ENCODE assay signal across 17 cellular contexts in genomic region chr1:29743264-29743663, GRCh38.
DNase-seq lines count a peak whose midpoint lies in the region; ATAC-seq and TF ChIP-seq lines count a peak whose summit lies in the region.
"Had no signal": no experiment of that assay in that cellular context is flagged by ENCODE, and none has a peak within 500 bp of the region (broad histone marks: within the 10 kb centered on the region; RNA-seq: fewer than 3 reads in every experiment).

No MANE protein-coding gene starts in this region.

- ATAC-seq in RWPE2 (ENCODE audit: low read depth), result no peak
- ATAC-seq: CD8-positive, alpha-beta T cell; HCT116 had no signal

- H3K27ac ChIP-seq in RWPE2 (ENCODE audit: poor library complexity, severe bottlenecking), result no peak overlapping the region
- H3K27ac ChIP-seq in A673 (ENCODE audit: low read depth, low read length, poor library complexity, severe bottlenecking), result no peak overlapping the region
- H3K27ac ChIP-seq: BLaER1, C4-2B, GM23248 had no signal

- DNase-seq in NCI-H2171 treated with DMSO at 0.1 percent for 48 hours (lab: John Stamatoyannopoulos, UW) (peak; percentile 53), NCI-H2171 (lab: John Stamatoyannopoulos, UW) (no peak), NCI-H69 (lab: John Stamatoyannopoulos, UW) (peak; percentile 19), RWPE2 (ENCODE audit: low spot score) (peak; percentile 11), posterior vena cava (ENCODE audit: low spot score) (peak; percentile 6), NCI-H1694 (lab: John Stamatoyannopoulos, UW) (no peak), A673 (ENCODE audit: low spot score) (no peak)
- DNase-seq: Caco-2; CD4-positive, CD25-positive, alpha-beta regulatory T cell; CD8-positive, alpha-beta T cell; DMS153; DND-41; GM23248; H9 had no signal

- H3K4me3 ChIP-seq in RWPE2 (ENCODE audit: severe bottlenecking) (no peak overlapping the region), A673 (ENCODE audit: low read depth, low read length, poor library complexity, severe bottlenecking) (no peak overlapping the region)
- H3K4me3 ChIP-seq: BLaER1, GM23248 had no signal

- no TSS peak for BruUV-seq in A673 (replicated peaks; lab: Mats Ljungman, UMichigan)

- H3K9me3 ChIP-seq in RWPE2 (ENCODE audit: severe bottlenecking), result no peaks in the 10 kb centered on the region
- H3K9me3 ChIP-seq in A673 (ENCODE audit: low read depth, low read length, poor library complexity, severe bottlenecking), result no peaks in the 10 kb centered on the region
- H3K9me3 ChIP-seq: BLaER1, Caco-2 had no signal

- POLR2A ChIA-PET in A673 (lab: Charles Lee; ENCODE audit: low non-redundant PET), result no interaction called here

- H3K36me3 ChIP-seq in RWPE2 (ENCODE audit: low read depth), result no peaks in the 10 kb centered on the region
- no peaks in the 10 kb centered on the region for H3K36me3 ChIP-seq in A673 (ENCODE audit: insufficient read depth, low read length, poor library complexity, severe bottlenecking)
- H3K36me3 ChIP-seq: BLaER1 had no signal

- intact Hi-C loops in posterior vena cava (cut with DNase I) (no loop called here), A673 (cut with micrococcal nuclease; ENCODE audit: unreplicated experiment) (no loop called here)

- H3K27me3 ChIP-seq in RWPE2 (ENCODE audit: insufficient read depth, poor library complexity, severe bottlenecking) (peaks cover 11% of the 10 kb centered on the region), A673 (replicated peaks; ENCODE audit: insufficient read depth, low read depth, low read length, poor library complexity) (peaks cover 31% of the 10 kb centered on the region)
- H3K27me3 ChIP-seq: BLaER1 had no signal

- CTCF ChIA-PET in A673 (lab: Charles Lee), result no interaction called here

- H3K4me1 ChIP-seq in RWPE2 (ENCODE audit: insufficient read depth, poor library complexity, severe bottlenecking), result no peaks in the 10 kb centered on the region
- H3K4me1 ChIP-seq in A673 (ENCODE audit: insufficient read depth, low read length, poor library complexity, severe bottlenecking), result no peaks in the 10 kb centered on the region
- H3K4me1 ChIP-seq: BLaER1, Caco-2 had no signal

- TF ChIP-seq CTCF in RWPE2 (IDR thresholded peaks at IDR 0.05; ENCODE audit: poor library complexity, severe bottlenecking) (no peak), A673 (conservative IDR thresholded peaks at IDR 0.05; ENCODE audit: low read depth, low read length) (no peak)

Comparison
In these comparisons a context has a peak if more than half of its experiments do, and no peak if none do; other contexts are left out.
1. DNase-seq: peak in NCI-H2171 treated with DMSO at 0.1 percent for 48 hours (single experiment), NCI-H69 (single experiment), RWPE2 (single experiment) and posterior vena cava (single experiment); none in NCI-H2171 (single experiment), NCI-H1694 (single experiment) and A673 (single experiment).